17 cellular contexts compared by ENCODE assay signal in the genomic region with DNA sequence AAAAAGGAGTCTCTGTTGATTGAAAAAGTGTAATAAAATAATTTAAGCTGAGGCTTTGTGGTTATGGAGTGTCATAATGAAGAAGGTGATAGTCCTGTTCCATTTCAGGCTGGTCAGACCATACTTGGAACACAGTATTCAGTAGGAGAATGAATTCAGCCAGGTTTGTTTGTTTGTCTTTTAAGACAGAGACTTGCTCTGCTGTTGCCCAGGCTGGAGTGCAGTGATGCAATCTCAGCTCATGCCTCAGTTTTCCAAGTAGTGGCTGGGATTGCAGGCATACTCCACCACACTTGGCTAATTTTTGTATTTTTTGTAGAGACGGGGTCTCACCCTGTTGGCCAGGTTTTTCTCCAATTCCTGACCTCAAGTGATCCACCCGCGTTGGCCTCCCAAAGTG. TPM values are rescaled to one million over a fixed set of nuclear protein-coding genes. Genes with fewer than 3 reads are reported as not detected.
A peak's percentile ranks its signal among the peaks of the same experiment; 100 is the strongest.
DNase-seq lines count a peak whose midpoint lies in the region; ATAC-seq, FAIRE-seq and TF ChIP-seq lines count a peak whose summit lies in the region.
"Had no signal": no experiment of that assay in that cellular context is flagged by ENCODE, and none has a peak within 500 bp of the region (broad histone marks: within the 10 kb centered on the region; RNA-seq: fewer than 3 reads in every experiment).

No MANE protein-coding gene starts in this region.

- no peaks in the 10 kb centered on the region for H3K27me3 Mint-ChIP-seq in activated CD4-positive, alpha-beta T cell treated with anti-CD3 and anti-CD28 coated beads, Interleukin-2, amount 10 ng/mL, durations not matched to agents 24 days and 14 days

- H2BK12ac ChIP-seq in mesenchymal stem cell (ENCODE audit: low read length in 2 of 2), result no peak overlapping the region

- no peak overlapping the region for H3K4me3 Mint-ChIP-seq in activated CD4-positive, alpha-beta T cell treated with anti-CD3 and anti-CD28 coated beads, Interleukin-2, amount 10 ng/mL, durations not matched to agents 24 days and 14 days

- H2AK5ac ChIP-seq in mesenchymal stem cell (ENCODE audit: low read length, severe bottlenecking), result peak overlapping the region; percentile 59

- no peaks in the 10 kb centered on the region for H3K36me3 ChIP-seq in K562 (ENCODE audit: control insufficient read depth, insufficient read depth, low read length)
- peaks cover 2 to 3% of the 10 kb centered on the region in 2 experiments for H3K36me3 ChIP-seq in mesenchymal stem cell (ENCODE audit: control insufficient read depth in 1 of 2, insufficient read depth in 2 of 2, low read depth in 1 of 2, low read length in 2 of 2)
- H3K36me3 ChIP-seq in suprapubic skin, result no peaks in the 10 kb centered on the region

- H2BK5ac ChIP-seq in mesenchymal stem cell (ENCODE audit: low read depth, low read length, poor library complexity, severe bottlenecking), result no peak overlapping the region

- H3K4me1 ChIP-seq in K562 (replicated peaks in 1 of 2; ENCODE audit: control insufficient read depth in 2 of 2, insufficient read depth in 2 of 2, low read length in 2 of 2), result peaks cover 0 to 8% of the 10 kb centered on the region in 2 experiments; a peak in 3 of 5 replicates
- H3K4me1 ChIP-seq in mesenchymal stem cell (ENCODE audit: control insufficient read depth, insufficient read depth, low read depth, low read length), result peaks cover 21% of the 10 kb centered on the region
- H3K4me1 ChIP-seq in suprapubic skin, result peaks cover 74% of the 10 kb centered on the region

- H3K9me3 ChIP-seq in K562 (replicated peaks; ENCODE audit: control insufficient read depth, insufficient read depth, low read depth, low read length), result no peaks in the 10 kb centered on the region
- no peaks in the 10 kb centered on the region for H3K9me3 ChIP-seq in mesenchymal stem cell (ENCODE audit: control insufficient read depth, low read length)
- H3K9me3 ChIP-seq in suprapubic skin, result no peaks in the 10 kb centered on the region

- no peak overlapping the region for H3K4ac ChIP-seq in mesenchymal stem cell (ENCODE audit: low read depth in 1 of 2, low read length in 2 of 2)

- H3K4me2 ChIP-seq in K562 (ENCODE audit: insufficient read depth, low read length) (no peak overlapping the region), mesenchymal stem cell (ENCODE audit: low read length, poor library complexity, severe bottlenecking) (no peak overlapping the region)

- TF ChIP-seq EP300 in K562 (IDR thresholded peaks at IDR 0.05; ENCODE audit: low read length) (no peak), suprapubic skin (IDR thresholded peaks at IDR 0.05) (no peak)

- H3K79me1 ChIP-seq in mesenchymal stem cell (replicated peaks; ENCODE audit: low read length, poor library complexity, severe bottlenecking), result no peaks in the 10 kb centered on the region

- no peak overlapping the region for H4K8ac ChIP-seq in mesenchymal stem cell (ENCODE audit: low read length)

- no peak overlapping the region for H3K14ac ChIP-seq in mesenchymal stem cell (ENCODE audit: low read length in 2 of 2)

- H2AFZ ChIP-seq in K562 (ENCODE audit: low read depth, low read length) (no peak overlapping the region), mesenchymal stem cell (ENCODE audit: low read depth, low read length) (no peak overlapping the region)

- in situ Hi-C loops in K562 (cut with MboI), result no loop called here

- peak overlapping the region in 1 of 2 experiments; percentile 89 for H3K23ac ChIP-seq in mesenchymal stem cell (ENCODE audit: low read length in 2 of 2)

- POLR2A ChIA-PET in K562 (lab: Yijun Ruan, JAX), result interaction anchor here (0.6 to 2.0 kb wide), 2 partner anchors 19 to 115 kb away, joined by 3 to 6 read pairs; no protein-coding TSS in a partner anchor

- intact Hi-C loops in activated CD4-positive, alpha-beta T cell treated with anti-CD3 and anti-CD28 coated beads, Interleukin-2, amount 10 ng/mL, durations not matched to agents 24 days and 14 days (cut with micrococcal nuclease), result loop anchor here (5.0 kb wide), 1 partner anchor 59 kb away; no protein-coding TSS in a partner anchor
- intact Hi-C loops in K562 (cut with micrococcal nuclease), result no loop called here

- H4K20me1 ChIP-seq in K562 (replicated peaks; ENCODE audit: control insufficient read depth, insufficient read depth, low read length), result no peaks in the 10 kb centered on the region

- no peak for ATAC-seq in K562
- ATAC-seq in HG02938 (IDR thresholded peaks at IDR 0.05; ENCODE audit: unreplicated experiment), result no peak
- no peak for ATAC-seq in GM19452 (IDR thresholded peaks at IDR 0.05; ENCODE audit: unreplicated experiment)
- ATAC-seq: heart left ventricle had no signal

- H2BK15ac ChIP-seq in mesenchymal stem cell (ENCODE audit: low read depth, poor library complexity, severe bottlenecking), result no peak overlapping the region

- H4K91ac ChIP-seq in mesenchymal stem cell (ENCODE audit: low read length), result no peak overlapping the region

- H3K9me3 Mint-ChIP-seq in activated CD4-positive, alpha-beta T cell treated with anti-CD3 and anti-CD28 coated beads, Interleukin-2, amount 10 ng/mL, durations not matched to agents 24 days and 14 days, result peaks cover 7% of the 10 kb centered on the region

- CTCF ChIA-PET in K562 (lab: Yijun Ruan, JAX; ENCODE audit: low intra/inter-chr PET ratio), result no interaction called here

- no peaks in the 10 kb centered on the region for H3K27me3 ChIP-seq in K562 (ENCODE audit: control insufficient read depth in 2 of 2, insufficient read depth in 2 of 2, low read length in 2 of 2)
- no peaks in the 10 kb centered on the region for H3K27me3 ChIP-seq in mesenchymal stem cell (ENCODE audit: control insufficient read depth in 1 of 2, insufficient read depth in 1 of 2, low read length in 2 of 2)
- no peaks in the 10 kb centered on the region for H3K27me3 ChIP-seq in suprapubic skin
- H3K27me3 ChIP-seq: heart left ventricle had no signal

- H3K9me1 ChIP-seq in K562 (ENCODE audit: control insufficient read depth, insufficient read depth, low read length), result no peaks in the 10 kb centered on the region

- WGBS in K562 (ENCODE audit: insufficient coverage, low coverage, missing lambda C conversion rate), result 78% methylated on average over 3 of the region's 3 CpGs
- WGBS in mesenchymal stem cell, result 92% methylated on average over 3 of the region's 3 CpGs
- WGBS in suprapubic skin, result 79% methylated on average over 3 of the region's 3 CpGs

- H3K79me2 ChIP-seq in K562 (ENCODE audit: control insufficient read depth, insufficient read depth, low read length), result peaks cover 28% of the 10 kb centered on the region

- H3K9ac ChIP-seq in K562 (ENCODE audit: insufficient read depth in 1 of 2, low read depth in 2 of 2, low read length in 2 of 2) (no peak overlapping the region), mesenchymal stem cell (ENCODE audit: low read length) (peak overlapping the region; percentile 30)

- peak overlapping the region; percentile 6 for H3K27ac Mint-ChIP-seq in activated CD4-positive, alpha-beta T cell treated with anti-CD3 and anti-CD28 coated beads, Interleukin-2, amount 10 ng/mL, durations not matched to agents 24 days and 14 days

- BruUV-seq in K562 (replicated peaks; lab: Mats Ljungman, UMichigan), result no TSS peak

- H3K4me1 Mint-ChIP-seq in activated CD4-positive, alpha-beta T cell treated with anti-CD3 and anti-CD28 coated beads, Interleukin-2, amount 10 ng/mL, durations not matched to agents 24 days and 14 days, result peaks cover 53% of the 10 kb centered on the region

- H3K4me3 ChIP-seq in K562, result no peak overlapping the region
- no peak overlapping the region for H3K4me3 ChIP-seq in mesenchymal stem cell (ENCODE audit: insufficient read depth in 1 of 2, low read depth in 1 of 2, low read length in 2 of 2)
- H3K4me3 ChIP-seq in suprapubic skin, result no peak overlapping the region
- H3K4me3 ChIP-seq: heart left ventricle had no signal

- no peak for TF ChIP-seq RAD21 in K562 (CRISPR knock-in tag; conservative IDR thresholded peaks at IDR 0.05 in 1 of 2, IDR thresholded peaks at IDR 0.05 in 1 of 2)

- no peak overlapping the region for H2BK120ac ChIP-seq in mesenchymal stem cell (ENCODE audit: low read depth, low read length)

- H3K18ac ChIP-seq in mesenchymal stem cell (ENCODE audit: low read depth in 1 of 2, low read length in 2 of 2), result no peak overlapping the region

- H3K27ac ChIP-seq in K562 (ENCODE audit: extremely low read depth, low read depth, low read length) (no peak overlapping the region), mesenchymal stem cell (ENCODE audit: low read length, poor library complexity, severe bottlenecking) (peak overlapping the region; percentile 55), suprapubic skin (peak overlapping the region; percentile 3)

- FAIRE-seq in K562 (lab: Jason Lieb, UNC), result no peak
- FAIRE-seq: A204.1, D721Med had no signal

- DNase-seq in activated CD4-positive, alpha-beta T cell treated with anti-CD3 and anti-CD28 coated beads, Interleukin-2, amount 10 ng/mL, durations not matched to agents 24 days and 14 days, result no peak
- DNase-seq in activated CD4-positive, alpha-beta T cell treated with anti-CD3 and anti-CD28 coated beads for 4 hours, result no peak
- no peak for DNase-seq in K562 (ENCODE audit: extremely low read depth in 1 of 4, low spot score in 3 of 4)
- peak; percentile 37 for DNase-seq in mesenchymal stem cell
- no peak for DNase-seq in suprapubic skin (ENCODE audit: low spot score in 2 of 2)
- no peak for DNase-seq in NCI-H748 treated with DMSO at 0.1 percent for 48 hours (lab: John Stamatoyannopoulos, UW)
- DNase-seq: activated CD8-positive, alpha-beta memory T cell treated with anti-CD3 and anti-CD28 coated beads, Interleukin-2, amount 50 U/mL, for 4 hours; cerebellar nuclear complex; heart left ventricle; KBM-7; NCI-H226; stimulated activated CD4-positive, alpha-beta T cell treated with anti-CD3 and anti-CD28 coated beads, Interleukin-2, amount 100 ng/mL, for 24 hours; stimulated activated CD8-positive, alpha-beta memory T cell treated with anti-CD3 and anti-CD28 coated beads, Interleukin-4, amount 100 ng/mL, for 48 hours had no signal

- H3K36me3 Mint-ChIP-seq in activated CD4-positive, alpha-beta T cell treated with anti-CD3 and anti-CD28 coated beads, Interleukin-2, amount 10 ng/mL, durations not matched to agents 24 days and 14 days (ENCODE audit: low read depth), result peaks cover 25% of the 10 kb centered on the region

- TF ChIP-seq POLR2A in K562 (conservative IDR thresholded peaks at IDR 0.05) (no peak), suprapubic skin (IDR thresholded peaks at IDR 0.05) (no peak)

- TF ChIP-seq CTCF in K562 (IDR thresholded peaks at IDR 0.05 in 2 of 3, conservative IDR thresholded peaks at IDR 0.05 in 1 of 3; ENCODE audit: insufficient read depth in 2 of 3, low read depth in 1 of 3, low read length in 3 of 3) (no peak), suprapubic skin (IDR thresholded peaks at IDR 0.05) (no peak)

RNA-seq across cellular contexts. Expression of a gene that starts 33.5 kb away (rescaled TPM):
- total RNA-seq in activated CD4-positive, alpha-beta T cell treated with anti-CD3 and anti-CD28 coated beads, Interleukin-2, amount 10 ng/mL, durations not matched to agents 24 days and 14 days, result 154 and 160 TPM in 2 replicates
- 115 and 218 TPM in 2 replicates for total RNA-seq in K562 (2011; cell fraction: chromatin; rRNA removed; ENCODE audit: low replicate concordance)
- total RNA-seq in K562 (2011; cell fraction: nucleolus; rRNA removed), result 41.1 and 55.2 TPM in 2 replicates
- 77.8 and 117 TPM in 2 replicates for total RNA-seq in K562 (2011; cell fraction: nucleoplasm; rRNA removed)
- total RNA-seq in K562 (2014; rRNA removed) (67.1 and 76.0 TPM in 2 replicates), K562 (2014; rRNA removed; fragmentation: Illumina TruSeq; extraction: Trizol) (81.0 and 96.7 TPM in 2 replicates), K562 (2015; rRNA removed; fragmentation: Illumina TruSeq; extraction: Trizol) (143 and 150 TPM in 2 replicates), K562 (2021) (59.6 and 63.9 TPM in 2 replicates), suprapubic skin (100 to 1,000 TPM; 206 to 448 (median 215) TPM)
- polyA plus RNA-seq in K562 (2011; rRNA removed) (71.8 and 77.7 TPM in 2 replicates), K562 (2014; fragmentation: Illumina TruSeq; extraction: Trizol) (116 and 125 TPM in 2 replicates), K562 (2014; fragmentation: Nextera tagmentation; extraction: Ambion mirVana) (10 to 100 TPM; 37.6 to 38.7 TPM), K562 (2014; rRNA removed) (68.7 and 79.2 TPM in 2 replicates)
- polyA plus RNA-seq in K562 (2011; cell fraction: cytosol; rRNA removed), result 29.0 and 29.2 TPM in 2 replicates
- 69.9 and 288 TPM in 2 replicates for polyA plus RNA-seq in K562 (2011; cell fraction: nucleus; rRNA removed)
- 56.8 and 73.8 TPM in 2 replicates for polyA plus RNA-seq in K562 (2012)
- 235 and 252 TPM in 2 replicates for polyA minus RNA-seq in K562 (2011; rRNA and poly(A)+ RNA removed)
- 46.9 and 64.3 TPM in 2 replicates for polyA minus RNA-seq in K562 (2011; cell fraction: cytosol; rRNA and poly(A)+ RNA removed)
- 69.3 and 393 TPM in 2 replicates for polyA minus RNA-seq in K562 (2011; cell fraction: nucleus; rRNA and poly(A)+ RNA removed)
- polyA plus RNA-seq in mesenchymal stem cell (2013, experiment 1 of 2), result 205 TPM
- 197 TPM for polyA plus RNA-seq in mesenchymal stem cell (2013, experiment 2 of 2)
